Comparison of ENCODE assay signal across 8 cellular contexts in genomic region chr14:73472182-73473114, GRCh38. TPM values are rescaled to one million over a fixed set of nuclear protein-coding genes. Genes with fewer than 3 reads are reported as not detected.
A peak's percentile ranks its signal among the peaks of the same experiment; 100 is the strongest.
DNase-seq lines count a peak whose midpoint lies in the region; ATAC-seq and TF ChIP-seq lines count a peak whose summit lies in the region.

No MANE protein-coding gene starts in this region.

- H3K27me3 ChIP-seq in A673 (replicated peaks; ENCODE audit: insufficient read depth, low read depth, low read length, poor library complexity) = no peaks in the 10 kb centered on the region
- no peaks in the 10 kb centered on the region for H3K27me3 ChIP-seq in esophagus muscularis mucosa

- CTCF ChIA-PET in A673 (lab: Charles Lee) = interaction anchor here (0.5 to 2.5 kb wide), 12 partner anchors 10 to 299 kb away, joined by 3 to 46 read pairs (median 4); partner anchors contain the start of gene NUMB

- no peak overlapping the region for H3K4me3 ChIP-seq in A673 (ENCODE audit: low read depth, low read length, poor library complexity, severe bottlenecking)
- H3K4me3 ChIP-seq in esophagus muscularis mucosa = no peak overlapping the region

- H3K9me3 ChIP-seq in A673 (ENCODE audit: low read depth, low read length, poor library complexity, severe bottlenecking) (no peaks in the 10 kb centered on the region), esophagus muscularis mucosa (no peaks in the 10 kb centered on the region)

- H3K27ac Mint-ChIP-seq in natural killer cell = no peak overlapping the region

- H3K4me1 Mint-ChIP-seq in natural killer cell = peaks cover 0 to 6% of the 10 kb centered on the region in 2 donors

- no peaks in the 10 kb centered on the region for H3K9me3 Mint-ChIP-seq in natural killer cell

- in situ Hi-C loops in SK-MEL-5 (cut with HindIII; ENCODE audit: low pct_unique_long_range_greater_than_20kb, low sequenced_read_pairs) = no loop called here

- no TSS peak for BruUV-seq in A673 (replicated peaks; lab: Mats Ljungman, UMichigan)

- peaks cover 0 to 8% of the 10 kb centered on the region in 2 donors for H3K27me3 Mint-ChIP-seq in natural killer cell (ENCODE audit: low read depth in 2 of 2)

- peak; percentile 76 for DNase-seq in A673 (ENCODE audit: low spot score)
- DNase-seq in NCI-H1105 treated with DMSO at 0.1 percent for 48 hours (lab: John Stamatoyannopoulos, UW) = peak; percentile 84
- DNase-seq in SK-MEL-5 (ENCODE audit: low read depth, low spot score) = peak; percentile 76
- no peak for DNase-seq in esophagus muscularis mucosa (ENCODE audit: extremely low spot score)
- no peak for DNase-seq in natural killer cell
- DNase-seq in stimulated activated naive CD4-positive, alpha-beta T cell treated with Interleukin-2 at 50 U/mL for 16 hours (lab: John Stamatoyannopoulos, UW) = no peak

- H3K36me3 ChIP-seq in A673 (ENCODE audit: insufficient read depth, low read length, poor library complexity, severe bottlenecking) = no peaks in the 10 kb centered on the region
- H3K36me3 ChIP-seq in esophagus muscularis mucosa = no peaks in the 10 kb centered on the region

- intact Hi-C loops in A673 (cut with micrococcal nuclease; ENCODE audit: unreplicated experiment) (loop anchor here (1.0 to 5.0 kb wide), 3 partner anchors 177 to 955 kb away; no protein-coding TSS in a partner anchor), esophagus muscularis mucosa (cut with DNase I) (loop anchor here (5.0 to 10.0 kb wide), 2 partner anchors 175 to 298 kb away; no protein-coding TSS in a partner anchor), natural killer cell (cut with micrococcal nuclease) (loop anchor here (1.0 kb wide), 3 partner anchors 14 to 299 kb away; partner anchors contain the start of gene NUMB)

- no peak for TF ChIP-seq EP300 in esophagus muscularis mucosa (IDR thresholded peaks at IDR 0.05)

- 61% methylated on average over 18 of the region's 18 CpGs for WGBS in esophagus muscularis mucosa

- H3K27ac ChIP-seq in A673 (ENCODE audit: low read depth, low read length, poor library complexity, severe bottlenecking) = no peak overlapping the region
- no peak overlapping the region for H3K27ac ChIP-seq in esophagus muscularis mucosa (replicated peaks in 1 of 4)

- H3K36me3 Mint-ChIP-seq in natural killer cell = no peaks in the 10 kb centered on the region

- no peak for TF ChIP-seq POLR2A in esophagus muscularis mucosa (IDR thresholded peaks at IDR 0.05; ENCODE audit: low read depth)

- H3K4me1 ChIP-seq in A673 (ENCODE audit: insufficient read depth, low read length, poor library complexity, severe bottlenecking) (no peaks in the 10 kb centered on the region), esophagus muscularis mucosa (peaks cover 0 to 16% (median 11%) of the 10 kb centered on the region in 4 donors)

- TF ChIP-seq CTCF in A673 (conservative IDR thresholded peaks at IDR 0.05; ENCODE audit: low read depth, low read length) (peak; percentile 74), GM12873 (IDR thresholded peaks at IDR 0.05; ENCODE audit: insufficient read depth, low read depth, low read length, missing control alignments) (peak; percentile 69), esophagus muscularis mucosa (IDR thresholded peaks at IDR 0.05) (peak; percentile 67 to 75 (median 72)), natural killer cell (IDR thresholded peaks at IDR 0.05) (peak; percentile 74)

- H3K4me3 Mint-ChIP-seq in natural killer cell = no peak overlapping the region

- ATAC-seq in natural killer cell (peak; percentile 84 to 91 (median 86)), HG02840 (IDR thresholded peaks at IDR 0.05; ENCODE audit: low FRiP score, unreplicated experiment) (no peak)

- POLR2A ChIA-PET in A673 (lab: Charles Lee; ENCODE audit: low non-redundant PET) = interaction anchor here (0.6 kb wide), 1 partner anchor 27 kb away, joined by 13 read pairs; no protein-coding TSS in a partner anchor

RNA-seq across cellular contexts. Expression of gene NUMB, which starts 14.1 kb away (rescaled TPM):
- total RNA-seq in A673 (2021) (46.3 and 59.8 TPM in 2 replicates), esophagus muscularis mucosa (10 to 100 TPM; 49.2 to 63.4 (median 50.7) TPM), natural killer cell (10 to 100 TPM; 50.0 to 67.4 (median 56.3) TPM)
- total RNA-seq in SK-MEL-5 (2014; rRNA removed; shearing (Covaris generic)) = 10.8 and 18.4 TPM in 2 replicates
- 42.8 and 58.5 TPM in 2 replicates for polyA plus RNA-seq in SK-MEL-5 (2015; cell fraction: cytosol; rRNA removed)
- 59.9 and 69.2 TPM in 2 replicates for polyA plus RNA-seq in SK-MEL-5 (2015; cell fraction: nucleus; rRNA removed)

RNA-seq across cellular contexts. Expression of gene RIOX1, which starts 18.3 kb away (rescaled TPM):
- 27.8 and 29.3 TPM in 2 replicates for total RNA-seq in A673 (2021)
- 23.3 and 27.3 TPM in 2 replicates for total RNA-seq in SK-MEL-5 (2014; rRNA removed; shearing (Covaris generic))
- 33.8 TPM in 2 replicates for polyA plus RNA-seq in SK-MEL-5 (2015; cell fraction: cytosol; rRNA removed)
- 12.6 and 15.9 TPM in 2 replicates for polyA plus RNA-seq in SK-MEL-5 (2015; cell fraction: nucleus; rRNA removed)
- 10 to 100 TPM; 15.8 to 23.7 (median 18.7) TPM for total RNA-seq in esophagus muscularis mucosa
- 10 to 100 TPM; 18.1 to 25.4 (median 22.7) TPM for total RNA-seq in natural killer cell

Comparison
In these comparisons a context has a peak if more than half of its experiments do, and no peak if none do; other contexts are left out.
1. DNase-seq: peak in A673 (single experiment), NCI-H1105 treated with DMSO at 0.1 percent for 48 hours (single experiment) and SK-MEL-5 (single experiment); none in esophagus muscularis mucosa (single experiment), natural killer cell (single experiment) and stimulated activated naive CD4-positive, alpha-beta T cell treated with Interleukin-2 at 50 U/mL for 16 hours (single experiment).
2. Peak in every context shown above with its lines, with median percentiles within 50 percentile points of each other: CTCF ChIP-seq.